Comparison of ENCODE assay signal across 32 cellular contexts in the genomic region with DNA sequence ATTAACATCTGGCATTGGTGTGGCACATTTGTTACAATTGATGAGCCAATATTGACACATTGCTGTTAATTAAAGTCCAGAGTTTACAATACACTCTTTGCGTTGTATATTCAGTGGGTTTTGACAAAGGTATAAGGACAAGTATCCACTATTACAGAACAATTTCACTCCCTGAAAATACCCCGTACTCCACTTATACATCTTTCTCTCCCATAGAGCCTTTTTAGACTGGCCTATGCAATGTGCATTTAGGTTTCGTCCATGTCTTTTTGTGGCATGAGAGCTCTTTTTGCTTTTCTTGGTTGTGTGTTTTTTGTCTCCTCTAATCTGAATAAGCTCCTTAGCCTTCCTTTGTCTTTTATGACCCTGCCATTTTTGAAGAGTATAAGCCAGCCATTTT.
"Had no signal": no experiment of that assay in that cellular context is flagged by ENCODE, and none has a peak within 500 bp of the region (broad histone marks: within the 10 kb centered on the region; RNA-seq: fewer than 3 reads in every experiment).

No MANE protein-coding gene starts in this region.

- H3K4me3 ChIP-seq: adrenal gland, body of pancreas, breast epithelium, SJCRH30, SK-N-MC had no signal

- H3K27me3 ChIP-seq: adrenal gland, body of pancreas, breast epithelium, SJCRH30 had no signal

- H3K4me3 Mint-ChIP-seq: activated B cell treated with CpG ODN at 0.5 μM for 24 hours; activated CD4-positive, alpha-beta memory T cell treated with anti-CD3 and anti-CD28 coated beads for 36 hours; activated naive CD4-positive, alpha-beta T cell treated with anti-CD3 and anti-CD28 coated beads for 36 hours; activated T-cell treated with anti-CD3 and anti-CD28 coated beads, Interleukin-2, amount 50 U/mL, for 4 hours; activated T-helper 1 cell treated with anti-CD3 and anti-CD28 coated beads, Interleukin-12 subunit alpha, Interleukin-12 subunit beta, Interleukin-2, Interleukin-4 antibody, amounts not matched to agents 30 ng/mL and 10 ng/mL and 1 ng/mL, durations not matched to agents 14 hours and 24 hours and 36 hours had no signal

- H3K36me3 ChIP-seq: adrenal gland, breast epithelium, SJCRH30 had no signal

- H3K9me3 Mint-ChIP-seq: activated B cell treated with CpG ODN at 0.5 μM for 24 hours; activated CD4-positive, alpha-beta memory T cell treated with anti-CD3 and anti-CD28 coated beads for 36 hours; activated naive CD4-positive, alpha-beta T cell treated with anti-CD3 and anti-CD28 coated beads for 36 hours; activated naive CD4-positive, alpha-beta T cell treated with anti-CD3 and anti-CD28 coated beads, Interleukin-2, amount 50 U/mL, for 72 hours; activated T-cell treated with anti-CD3 and anti-CD28 coated beads, Interleukin-2, amount 50 U/mL, for 4 hours; activated T-helper 1 cell treated with anti-CD3 and anti-CD28 coated beads, Interleukin-12 subunit alpha, Interleukin-12 subunit beta, Interleukin-2, Interleukin-4 antibody, amounts not matched to agents 30 ng/mL and 10 ng/mL and 1 ng/mL, durations not matched to agents 14 hours and 24 hours and 36 hours had no signal

- FAIRE-seq: astrocyte had no signal

- H3K27ac Mint-ChIP-seq: activated B cell treated with CpG ODN at 0.5 μM for 24 hours; activated CD4-positive, alpha-beta memory T cell treated with anti-CD3 and anti-CD28 coated beads for 36 hours; activated naive CD4-positive, alpha-beta T cell treated with anti-CD3 and anti-CD28 coated beads for 36 hours; activated naive CD4-positive, alpha-beta T cell treated with anti-CD3 and anti-CD28 coated beads, Interleukin-2, amount 50 U/mL, for 72 hours; activated T-helper 1 cell treated with anti-CD3 and anti-CD28 coated beads, Interleukin-12 subunit alpha, Interleukin-12 subunit beta, Interleukin-2, Interleukin-4 antibody, amounts not matched to agents 30 ng/mL and 10 ng/mL and 1 ng/mL, durations not matched to agents 14 hours and 24 hours and 36 hours had no signal

- H3K27me3 Mint-ChIP-seq: activated B cell treated with CpG ODN at 0.5 μM for 24 hours had no signal

- H3K36me3 Mint-ChIP-seq: activated CD4-positive, alpha-beta memory T cell treated with anti-CD3 and anti-CD28 coated beads for 36 hours; activated naive CD4-positive, alpha-beta T cell treated with anti-CD3 and anti-CD28 coated beads, Interleukin-2, amount 50 U/mL, for 72 hours had no signal

- H3K4me1 Mint-ChIP-seq: activated B cell treated with CpG ODN at 0.5 μM for 24 hours had no signal

- H3K27ac ChIP-seq: adrenal gland, body of pancreas, breast epithelium, SJCRH30, SK-N-MC, VCaP had no signal

- H3K9me3 ChIP-seq: adrenal gland, body of pancreas, breast epithelium, SJCRH30 had no signal

- DNase-seq: activated B cell treated with CpG ODN at 0.5 μM for 24 hours; activated CD4-positive, alpha-beta memory T cell treated with anti-CD3 and anti-CD28 coated beads for 36 hours; activated CD4-positive, alpha-beta T cell treated with anti-CD3 and anti-CD28 coated beads for 4 hours; activated CD4-positive, alpha-beta T cell treated with anti-CD3 and anti-CD28 coated beads, Interleukin-2, amount 50 U/mL, for 1 hour; activated CD4-positive, CD25-positive, alpha-beta regulatory T cell treated with anti-CD3 and anti-CD28 coated beads, Interleukin-2, amount 50 U/mL, for 72 hours; activated CD8-positive, alpha-beta memory T cell treated with anti-CD3 and anti-CD28 coated beads, Interleukin-2, amount 50 U/mL, for 4 hours; activated gamma-delta T cell treated with Interleukin-2 at 50 U/mL for 16 hours; activated naive CD4-positive, alpha-beta T cell treated with anti-CD3 and anti-CD28 coated beads for 36 hours; activated T-cell treated with anti-CD3 and anti-CD28 coated beads for 4 hours; activated T-cell treated with anti-CD3 and anti-CD28 coated beads, Interleukin-2, amount 50 U/mL, for 4 hours; adrenal gland; body of pancreas; Karpas-422; NCI-H1105; NCI-H1417 treated with DMSO at 0.1 percent for 48 hours; NCI-H1694 treated with DMSO at 0.1 percent for 48 hours; NCI-H2029 treated with DMSO at 0.1 percent for 48 hours; NCI-H2107; NCI-H2171; NCI-H510A; NCI-H526; SHP77; SJCRH30; T-helper 2 cell; T-helper 9 cell had no signal

- H3K4me1 ChIP-seq: adrenal gland, breast epithelium, SJCRH30 had no signal

- ATAC-seq: activated naive CD4-positive, alpha-beta T cell treated with anti-CD3 and anti-CD28 coated beads, Interleukin-2, amount 50 U/mL, for 72 hours; activated T-cell treated with anti-CD3 and anti-CD28 coated beads, Interleukin-2, amount 50 U/mL, for 4 hours; body of pancreas; Panc1 had no signal
